ENCODE assay signal across 35 cellular contexts in genomic region chr6:46788791-46789190, GRCh38. TPM values are rescaled to one million over a fixed set of nuclear protein-coding genes. Genes with fewer than 3 reads are reported as not detected.
"Had no signal": no experiment of that assay in that cellular context is flagged by ENCODE, and none has a peak within 500 bp of the region (broad histone marks: within the 10 kb centered on the region; RNA-seq: fewer than 3 reads in every experiment).

No MANE protein-coding gene starts in this region.

- H3K27ac ChIP-seq: esophagus squamous epithelium, heart right ventricle, left lung, prostate gland, sigmoid colon, skin epidermis, spleen, thoracic aorta, tibial nerve, upper lobe of right lung, uterus had no signal

- H3K27me3 Mint-ChIP-seq: stimulated activated naive B cell treated with anti-CD40 and anti-IgM and Interleukin-4, amounts not matched to agents 10 μg/mL and 1 μg/mL and 100 μg/mL, for 72 hours had no signal

- H3K36me3 Mint-ChIP-seq: immature natural killer cell; naive thymus-derived CD4-positive, alpha-beta T cell; stimulated activated naive B cell treated with anti-CD40 and anti-IgM and Interleukin-4, amounts not matched to agents 10 μg/mL and 1 μg/mL and 100 μg/mL, for 72 hours had no signal

- H3K9me3 ChIP-seq: esophagus squamous epithelium, heart right ventricle, left lung, prostate gland, sigmoid colon, spleen, thoracic aorta, tibial nerve, upper lobe of right lung, uterus had no signal

- H3K27me3 ChIP-seq: esophagus squamous epithelium, left lung, sigmoid colon, spleen, tibial nerve, upper lobe of right lung, uterus had no signal

- DNase-seq: cortex of kidney; effector memory CD8-positive, alpha-beta T cell; erythroblast; esophagus squamous epithelium; foreskin melanocyte; glutamatergic neuron; heart right ventricle; hypothalamus; immature natural killer cell; islet precursor cell; left cardiac atrium; left lung; mesendoderm; midbrain; naive thymus-derived CD4-positive, alpha-beta T cell; nucleus accumbens; right cardiac atrium; sigmoid colon; spleen; stimulated activated CD4-positive, alpha-beta T cell treated with anti-CD3 and anti-CD28 coated beads, Interleukin-2, amount 100 ng/mL, for 48 hours; stimulated activated naive B cell treated with anti-CD40 and anti-IgM and Interleukin-4, amounts not matched to agents 10 μg/mL and 1 μg/mL and 100 μg/mL, for 72 hours; upper lobe of right lung; uterus had no signal

- H3K4me1 ChIP-seq: esophagus squamous epithelium, heart right ventricle, left lung, prostate gland, sigmoid colon, spleen, tibial nerve, upper lobe of right lung, uterus had no signal

- FAIRE-seq: endometrium had no signal

- H3K27ac Mint-ChIP-seq: effector memory CD8-positive, alpha-beta T cell; immature natural killer cell; naive thymus-derived CD4-positive, alpha-beta T cell; nephron; stimulated activated naive B cell treated with anti-CD40 and anti-IgM and Interleukin-4, amounts not matched to agents 10 μg/mL and 1 μg/mL and 100 μg/mL, for 72 hours; stimulated activated naive CD8-positive, alpha-beta T cell treated with anti-CD3 and anti-CD28 coated beads, Interleukin-15, Interleukin-2, amounts not matched to agents 100 ng/mL and 50 ng/mL, for 24 hours had no signal

- H3K9me3 Mint-ChIP-seq: effector memory CD8-positive, alpha-beta T cell; immature natural killer cell; naive thymus-derived CD4-positive, alpha-beta T cell; nephron; stimulated activated naive B cell treated with anti-CD40 and anti-IgM and Interleukin-4, amounts not matched to agents 10 μg/mL and 1 μg/mL and 100 μg/mL, for 72 hours; stimulated activated naive CD8-positive, alpha-beta T cell treated with anti-CD3 and anti-CD28 coated beads, Interleukin-15, Interleukin-2, amounts not matched to agents 100 ng/mL and 50 ng/mL, for 24 hours had no signal

- H3K4me3 Mint-ChIP-seq: effector memory CD8-positive, alpha-beta T cell; immature natural killer cell; naive thymus-derived CD4-positive, alpha-beta T cell; nephron; stimulated activated naive B cell treated with anti-CD40 and anti-IgM and Interleukin-4, amounts not matched to agents 10 μg/mL and 1 μg/mL and 100 μg/mL, for 72 hours; stimulated activated naive CD8-positive, alpha-beta T cell treated with anti-CD3 and anti-CD28 coated beads, Interleukin-15, Interleukin-2, amounts not matched to agents 100 ng/mL and 50 ng/mL, for 24 hours had no signal

- H3K4me1 Mint-ChIP-seq: immature natural killer cell; naive thymus-derived CD4-positive, alpha-beta T cell; nephron; stimulated activated naive B cell treated with anti-CD40 and anti-IgM and Interleukin-4, amounts not matched to agents 10 μg/mL and 1 μg/mL and 100 μg/mL, for 72 hours had no signal

- H3K36me3 ChIP-seq: esophagus squamous epithelium, heart right ventricle, left lung, prostate gland, sigmoid colon, spleen, thoracic aorta, tibial nerve, upper lobe of right lung, uterus had no signal

- H3K4me3 ChIP-seq: esophagus squamous epithelium, heart right ventricle, left lung, prostate gland, sigmoid colon, skin epidermis, spleen, thoracic aorta, tibial nerve, upper lobe of right lung, uterus had no signal

RNA-seq across cellular contexts. Expression of gene MEP1A, which starts 4.4 kb away (rescaled TPM):
- total RNA-seq: dermis microvascular lymphatic vessel endothelial cell; heart right ventricle; left cardiac atrium; left lung; lower leg skin; lung microvascular endothelial cell; mucosa of gallbladder; naive thymus-derived CD4-positive, alpha-beta T cell; osteocyte; right cardiac atrium; thoracic aorta; tibial nerve; upper lobe of right lung had no signal
- polyA plus RNA-seq: heart right ventricle; immature natural killer cell; naive thymus-derived CD4-positive, alpha-beta T cell; right cardiac atrium had no signal

RNA-seq across cellular contexts. Expression of gene ANKRD66, which starts 42.1 kb away (rescaled TPM):
- total RNA-seq: dermis microvascular lymphatic vessel endothelial cell; esophagus squamous epithelium; heart right ventricle; left cardiac atrium; lower leg skin; lung microvascular endothelial cell; mucosa of gallbladder; naive thymus-derived CD4-positive, alpha-beta T cell; osteocyte; prostate gland; right cardiac atrium; sigmoid colon; spleen; thoracic aorta; tibial nerve; upper lobe of right lung had no signal
- polyA plus RNA-seq: heart right ventricle; immature natural killer cell; naive thymus-derived CD4-positive, alpha-beta T cell; right cardiac atrium; sigmoid colon; spleen had no signal

RNA-seq across cellular contexts. Expression of gene PLA2G7, which starts 53.6 kb away (rescaled TPM):
- total RNA-seq: lung microvascular endothelial cell, osteocyte had no signal
- polyA plus RNA-seq: naive thymus-derived CD4-positive, alpha-beta T cell had no signal
